9 cellular contexts compared by ENCODE assay signal in genomic region chr15:55588818-55589122, GRCh38. TPM values are rescaled to one million over a fixed set of nuclear protein-coding genes. Genes with fewer than 3 reads are reported as not detected.
DNase-seq lines count a peak whose midpoint lies in the region; ATAC-seq and TF ChIP-seq lines count a peak whose summit lies in the region.
"Had no signal": no experiment of that assay in that cellular context is flagged by ENCODE, and none has a peak within 500 bp of the region (broad histone marks: within the 10 kb centered on the region; RNA-seq: fewer than 3 reads in every experiment).

No MANE protein-coding gene starts in this region.

- H3K9me3 ChIP-seq in lower lobe of right lung (no peaks in the 10 kb centered on the region), thoracic aorta (no peaks in the 10 kb centered on the region)

- H3K4me1 ChIP-seq in lower lobe of right lung, result no peaks in the 10 kb centered on the region
- peaks cover 0 to 18% of the 10 kb centered on the region in 2 donors for H3K4me1 ChIP-seq in thoracic aorta (ENCODE audit: control insufficient read depth in 1 of 2, low read depth in 2 of 2)

- intact Hi-C loops in activated CD4-positive, alpha-beta T cell treated with anti-CD3 and anti-CD28 coated beads, Interleukin-2, amount 10 ng/mL, durations not matched to agents 24 days and 14 days (cut with micrococcal nuclease), result no loop called here
- intact Hi-C loops in lower lobe of right lung (cut with DNase I), result no loop called here

- H3K27me3 Mint-ChIP-seq in activated CD4-positive, alpha-beta T cell treated with anti-CD3 and anti-CD28 coated beads, Interleukin-2, amount 10 ng/mL, durations not matched to agents 24 days and 14 days, result peaks cover 47% of the 10 kb centered on the region
- no peaks in the 10 kb centered on the region for H3K27me3 Mint-ChIP-seq in brain

- H3K27ac ChIP-seq in lower lobe of right lung, result peak overlapping the region; percentile 64
- peak overlapping the region; percentile 70 to 75 for H3K27ac ChIP-seq in thoracic aorta

- no peak overlapping the region for H3K27ac Mint-ChIP-seq in activated CD4-positive, alpha-beta T cell treated with anti-CD3 and anti-CD28 coated beads, Interleukin-2, amount 10 ng/mL, durations not matched to agents 24 days and 14 days
- peak overlapping the region; percentile 74 to 93 (median 85) for H3K27ac Mint-ChIP-seq in brain

- H3K4me3 Mint-ChIP-seq in activated CD4-positive, alpha-beta T cell treated with anti-CD3 and anti-CD28 coated beads, Interleukin-2, amount 10 ng/mL, durations not matched to agents 24 days and 14 days, result peak overlapping the region; percentile 70
- H3K4me3 Mint-ChIP-seq in brain, result peak overlapping the region; percentile 82 to 88 (median 85)

- H3K27me3 ChIP-seq in lower lobe of right lung (ENCODE audit: low read depth) (peaks cover 22% of the 10 kb centered on the region), thoracic aorta (replicated peaks; ENCODE audit: insufficient read depth) (no peaks in the 10 kb centered on the region)

- H3K4me1 Mint-ChIP-seq in activated CD4-positive, alpha-beta T cell treated with anti-CD3 and anti-CD28 coated beads, Interleukin-2, amount 10 ng/mL, durations not matched to agents 24 days and 14 days, result peaks cover 2% of the 10 kb centered on the region
- H3K4me1 Mint-ChIP-seq in brain, result peaks cover 5% of the 10 kb centered on the region

- no peak for TF ChIP-seq CTCF in brain (conservative IDR thresholded peaks at IDR 0.05)
- TF ChIP-seq CTCF in lower lobe of right lung (IDR thresholded peaks at IDR 0.05), result no peak
- no peak for TF ChIP-seq CTCF in thoracic aorta (IDR thresholded peaks at IDR 0.05)

- H3K4me3 ChIP-seq in lower lobe of right lung (peak overlapping the region; percentile 63), thoracic aorta (peak overlapping the region; percentile 92)

- ATAC-seq in lower lobe of right lung (peak in 1 of 2 donors; percentile 24), thoracic aorta (ENCODE audit: insufficient number of reproducible peaks, low FRiP score, low read depth) (no peak), GM21360 (IDR thresholded peaks at IDR 0.05; ENCODE audit: unreplicated experiment) (no peak)

- DNase-seq in activated CD4-positive, alpha-beta T cell treated with anti-CD3 and anti-CD28 coated beads, Interleukin-2, amount 10 ng/mL, durations not matched to agents 24 days and 14 days, result no peak
- no peak for DNase-seq in activated CD4-positive, alpha-beta T cell treated with anti-CD3 and anti-CD28 coated beads for 48 hours
- DNase-seq in lower lobe of right lung, result no peak
- DNase-seq in thoracic aorta (ENCODE audit: low spot score), result no peak
- DNase-seq in NCI-H1105 (lab: John Stamatoyannopoulos, UW), result no peak
- DNase-seq in NCI-H1930 (lab: John Stamatoyannopoulos, UW), result no peak
- DNase-seq: NK-92 treated with Interleukin-12 subunit alpha and Interleukin-12 subunit beta, amount 100 ng/mL, for 24 hours had no signal

- H3K36me3 Mint-ChIP-seq in activated CD4-positive, alpha-beta T cell treated with anti-CD3 and anti-CD28 coated beads, Interleukin-2, amount 10 ng/mL, durations not matched to agents 24 days and 14 days (ENCODE audit: low read depth), result no peaks in the 10 kb centered on the region
- peaks cover 3% of the 10 kb centered on the region for H3K36me3 Mint-ChIP-seq in brain

- peaks cover 4% of the 10 kb centered on the region for H3K9me3 Mint-ChIP-seq in activated CD4-positive, alpha-beta T cell treated with anti-CD3 and anti-CD28 coated beads, Interleukin-2, amount 10 ng/mL, durations not matched to agents 24 days and 14 days
- peaks cover 0 to 11% (median 3%) of the 10 kb centered on the region in 5 experiments for H3K9me3 Mint-ChIP-seq in brain

- H3K36me3 ChIP-seq in lower lobe of right lung, result no peaks in the 10 kb centered on the region
- H3K36me3 ChIP-seq in thoracic aorta, result no peaks in the 10 kb centered on the region

RNA-seq across cellular contexts. Expression of gene PYGO1, which starts 0.6 kb away (rescaled TPM):
- total RNA-seq in activated CD4-positive, alpha-beta T cell treated with anti-CD3 and anti-CD28 coated beads, Interleukin-2, amount 10 ng/mL, durations not matched to agents 24 days and 14 days, result not detected in 2 replicates
- polyA plus RNA-seq in brain (ENCODE audit: insufficient read depth, low read depth, low replicate concordance), result 0.95 TPM
- 8.7 TPM for total RNA-seq in lower lobe of right lung
- 10 to 100 TPM in 1 of 2 donors, 1 to 10 TPM in 1; 7.4 to 14.0 TPM for total RNA-seq in thoracic aorta
